ENCODE assay signal across 14 cellular contexts in genomic region chr7:14924398-14924797, GRCh38. TPM values are rescaled to one million over a fixed set of nuclear protein-coding genes. Genes with fewer than 3 reads are reported as not detected.
DNase-seq lines count a peak whose midpoint lies in the region; ATAC-seq, FAIRE-seq and TF ChIP-seq lines count a peak whose summit lies in the region.
"Had no signal": no experiment of that assay in that cellular context is flagged by ENCODE, and none has a peak within 500 bp of the region (broad histone marks: within the 10 kb centered on the region; RNA-seq: fewer than 3 reads in every experiment).

No MANE protein-coding gene starts in this region.

- POLR2A ChIA-PET in activated CD4-positive, alpha-beta T cell treated with anti-CD3 and anti-CD28 coated beads, Interleukin-2, amount 10 ng/mL, durations not matched to agents 7 days and 5 days (lab: Charles Lee): no interaction called here

- peak; percentile 79 for ATAC-seq in left lobe of liver

- no peaks in the 10 kb centered on the region for H3K4me1 Mint-ChIP-seq in Calu3 (ENCODE audit: low read depth, unreplicated experiment)
- H3K4me1 Mint-ChIP-seq in activated CD4-positive, alpha-beta T cell treated with anti-CD3 and anti-CD28 coated beads, Interleukin-2, amount 10 ng/mL, durations not matched to agents 7 days and 5 days: no peaks in the 10 kb centered on the region
- H3K4me1 Mint-ChIP-seq: activated naive CD4-positive, alpha-beta T cell treated with anti-CD3 and anti-CD28 coated beads, Interleukin-2, amount 50 U/mL, for 24 hours had no signal

- H3K4me3 ChIP-seq in adipocyte (ENCODE audit: low read length): no peak overlapping the region

- DNase-seq in Calu3 (no peak), HTR-8/SVneo (ENCODE audit: insufficient read length, low spot score) (peak; percentile 12), adipocyte (ENCODE audit: low read depth) (peak; percentile 42), left lobe of liver (ENCODE audit: low spot score) (no peak), GF-D8 (lab: John Stamatoyannopoulos, UW) (no peak)
- DNase-seq in effector CD8-positive, alpha-beta T cell (lab: John Stamatoyannopoulos, UW): no peak
- no peak for DNase-seq in activated CD4-positive, alpha-beta T cell treated with anti-CD3 and anti-CD28 coated beads, Interleukin-2, amount 10 ng/mL, durations not matched to agents 7 days and 5 days
- DNase-seq: activated CD4-positive, CD25-positive, alpha-beta regulatory T cell; activated CD8-positive, alpha-beta memory T cell treated with anti-CD3 and anti-CD28 coated beads, Interleukin-2, amount 50 U/mL, for 4 hours; central memory CD4-positive, alpha-beta T cell; NCI-H1436 treated with DMSO at 0.1 percent for 48 hours; occipital lobe; small intestine had no signal

- H3K36me3 Mint-ChIP-seq in Calu3 (ENCODE audit: insufficient read depth, unreplicated experiment): no peaks in the 10 kb centered on the region
- no peaks in the 10 kb centered on the region for H3K36me3 Mint-ChIP-seq in activated CD4-positive, alpha-beta T cell treated with anti-CD3 and anti-CD28 coated beads, Interleukin-2, amount 10 ng/mL, durations not matched to agents 7 days and 5 days (ENCODE audit: low read depth)
- H3K36me3 Mint-ChIP-seq: activated naive CD4-positive, alpha-beta T cell treated with anti-CD3 and anti-CD28 coated beads, Interleukin-2, amount 50 U/mL, for 24 hours had no signal

- no peaks in the 10 kb centered on the region for H3K36me3 ChIP-seq in adipocyte (ENCODE audit: control insufficient read depth, insufficient read depth, low read length, severe bottlenecking)

- H3K4me1 ChIP-seq in adipocyte (ENCODE audit: control insufficient read depth, insufficient read depth, low read length): no peaks in the 10 kb centered on the region

- CTCF ChIA-PET in Calu3 (lab: Charles Lee): interaction anchor here (1.2 to 2.1 kb wide), 2 partner anchors 91 to 206 kb away, joined by 5 to 16 read pairs; no protein-coding TSS in a partner anchor
- CTCF ChIA-PET in activated CD4-positive, alpha-beta T cell treated with anti-CD3 and anti-CD28 coated beads, Interleukin-2, amount 10 ng/mL, durations not matched to agents 7 days and 5 days (lab: Charles Lee): no interaction called here

- H3K27me3 Mint-ChIP-seq in Calu3 (ENCODE audit: unreplicated experiment): no peaks in the 10 kb centered on the region
- no peaks in the 10 kb centered on the region for H3K27me3 Mint-ChIP-seq in activated CD4-positive, alpha-beta T cell treated with anti-CD3 and anti-CD28 coated beads, Interleukin-2, amount 10 ng/mL, durations not matched to agents 7 days and 5 days
- H3K27me3 Mint-ChIP-seq: activated naive CD4-positive, alpha-beta T cell treated with anti-CD3 and anti-CD28 coated beads, Interleukin-2, amount 50 U/mL, for 24 hours had no signal

- peak overlapping the region; percentile 39 for H3K9ac ChIP-seq in adipocyte (ENCODE audit: low read length)

- intact Hi-C loops in Calu3 (cut with micrococcal nuclease; ENCODE audit: unreplicated experiment): loop anchor here (1.0 to 2.0 kb wide), 2 partner anchors 92 to 205 kb away; no protein-coding TSS in a partner anchor

- FAIRE-seq in HTR-8/SVneo (lab: Jason Lieb, UNC): no peak
- FAIRE-seq: small intestine had no signal

- BruUV-seq in Calu3 (replicated peaks; lab: Mats Ljungman, UMichigan): no TSS peak

- no peak for TF ChIP-seq CTCF in Calu3 (IDR thresholded peaks at IDR 0.05; ENCODE audit: unreplicated experiment)

- peak overlapping the region; percentile 14 for H3K27ac Mint-ChIP-seq in Calu3 (ENCODE audit: unreplicated experiment)
- no peak overlapping the region for H3K27ac Mint-ChIP-seq in activated CD4-positive, alpha-beta T cell treated with anti-CD3 and anti-CD28 coated beads, Interleukin-2, amount 10 ng/mL, durations not matched to agents 7 days and 5 days
- H3K27ac Mint-ChIP-seq: activated naive CD4-positive, alpha-beta T cell treated with anti-CD3 and anti-CD28 coated beads, Interleukin-2, amount 50 U/mL, for 24 hours had no signal

- no peaks in the 10 kb centered on the region for H3K27me3 ChIP-seq in adipocyte (replicated peaks; ENCODE audit: control insufficient read depth, insufficient read depth, low read length)

- no peaks in the 10 kb centered on the region for H3K9me3 ChIP-seq in adipocyte (ENCODE audit: control insufficient read depth, low read length)

- H3K9me3 Mint-ChIP-seq in Calu3 (ENCODE audit: low read depth, unreplicated experiment): no peaks in the 10 kb centered on the region
- peaks cover 5% of the 10 kb centered on the region for H3K9me3 Mint-ChIP-seq in activated CD4-positive, alpha-beta T cell treated with anti-CD3 and anti-CD28 coated beads, Interleukin-2, amount 10 ng/mL, durations not matched to agents 7 days and 5 days

- H3K4me3 Mint-ChIP-seq in Calu3 (ENCODE audit: low read depth, unreplicated experiment): no peak overlapping the region
- no peak overlapping the region for H3K4me3 Mint-ChIP-seq in activated CD4-positive, alpha-beta T cell treated with anti-CD3 and anti-CD28 coated beads, Interleukin-2, amount 10 ng/mL, durations not matched to agents 7 days and 5 days
- H3K4me3 Mint-ChIP-seq: activated naive CD4-positive, alpha-beta T cell treated with anti-CD3 and anti-CD28 coated beads, Interleukin-2, amount 50 U/mL, for 24 hours had no signal

RNA-seq across cellular contexts. Expression of gene DGKB, which starts 21.8 kb away (rescaled TPM):
- total RNA-seq in Calu3 (2022): 0.12 TPM in 1 of 2 replicates, not detected in the other
- 0.33 TPM for total RNA-seq in left lobe of liver
- total RNA-seq in activated CD4-positive, alpha-beta T cell treated with anti-CD3 and anti-CD28 coated beads, Interleukin-2, amount 10 ng/mL, durations not matched to agents 7 days and 5 days: not detected

Comparison
In these comparisons a context has a peak if more than half of its experiments do, and no peak if none do; other contexts are left out.
1. DNase-seq: peak in HTR-8/SVneo (single experiment) and adipocyte (single experiment); none in Calu3 (single experiment), left lobe of liver (single experiment), effector CD8-positive, alpha-beta T cell (single experiment), GF-D8 (single experiment) and activated CD4-positive, alpha-beta T cell treated with anti-CD3 and anti-CD28 coated beads, Interleukin-2, amount 10 ng/mL, durations not matched to agents 7 days and 5 days (single experiment).